ENCODE assay signal across 8 cellular contexts in the genomic region with DNA sequence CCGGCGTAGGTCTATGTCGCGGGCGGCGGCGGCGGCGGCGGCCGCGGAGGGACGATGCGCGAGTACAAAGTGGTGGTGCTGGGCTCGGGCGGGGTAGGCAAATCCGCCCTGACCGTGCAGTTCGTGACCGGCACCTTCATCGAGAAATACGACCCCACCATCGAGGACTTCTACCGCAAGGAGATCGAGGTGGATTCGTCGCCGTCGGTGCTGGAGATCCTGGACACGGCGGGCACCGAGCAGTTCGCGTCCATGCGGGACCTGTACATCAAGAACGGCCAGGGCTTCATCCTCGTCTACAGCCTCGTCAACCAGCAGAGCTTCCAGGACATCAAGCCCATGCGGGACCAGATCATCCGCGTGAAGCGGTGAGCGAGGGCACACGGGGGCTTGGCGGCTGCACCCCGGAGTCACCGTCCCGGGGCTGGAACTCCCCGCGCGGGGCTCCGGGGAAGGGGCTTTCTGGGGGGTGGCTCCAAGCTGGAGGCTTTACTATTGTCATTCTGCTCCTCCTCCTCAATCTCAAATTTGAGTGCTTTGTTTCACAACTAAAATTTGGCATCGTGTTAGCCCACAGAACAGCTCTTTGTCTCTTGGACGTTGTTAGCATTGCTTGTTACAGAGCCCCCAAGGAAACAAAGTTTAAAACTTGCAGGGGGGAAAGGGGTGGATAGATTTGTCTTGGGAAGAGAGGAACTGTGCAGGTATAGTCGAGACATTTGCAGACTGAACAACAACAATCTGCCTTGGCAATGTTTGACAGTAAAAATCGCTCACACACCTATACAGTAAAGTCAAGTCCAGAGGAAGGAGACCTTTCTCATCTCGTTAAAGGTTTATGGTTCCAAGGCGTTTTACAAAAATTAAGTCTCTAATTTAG. TPM values are rescaled to one million over a fixed set of nuclear protein-coding genes. Genes with fewer than 3 reads are reported as not detected.
DNase-seq lines count a peak whose midpoint lies in the region; ATAC-seq and TF ChIP-seq lines count a peak whose summit lies in the region.

No MANE protein-coding gene starts in this region.

- H4K8ac ChIP-seq in trophoblast cell (ENCODE audit: low read depth, low read length) = peak overlapping the region; percentile 2

- H3K9me3 ChIP-seq in OCI-LY3 (ENCODE audit: insufficient read depth, low read length) = no peaks in the 10 kb centered on the region
- no peaks in the 10 kb centered on the region for H3K9me3 ChIP-seq in trophoblast cell (ENCODE audit: insufficient read depth, low read depth, low read length)

- DNase-seq in GM06990 (ENCODE audit: extremely low read depth, insufficient read length) (peak; percentile 76), head of caudate nucleus (peak in 41 of 42 donors; percentile 15 to 73 (median 45)), trophoblast cell (peak; percentile 6 to 57), type B pancreatic cell (ENCODE audit: extremely low spot score, unreplicated experiment) (peak; percentile 72), NCI-H187 treated with DMSO at 0.1 percent for 48 hours (lab: John Stamatoyannopoulos, UW) (no peak)
- peak; percentile 12 for DNase-seq in activated gamma-delta T cell treated with anti-CD3 and anti-CD28 coated beads, Interleukin-2, amount 50 U/mL, for 16 hours (ENCODE audit: low read depth)

- peak overlapping the region; percentile 72 for H4K91ac ChIP-seq in trophoblast cell (ENCODE audit: low read depth, low read length)

- H3K4me3 Mint-ChIP-seq in type B pancreatic cell = peak overlapping the region; percentile 99

- H3K79me2 ChIP-seq in OCI-LY3 (ENCODE audit: low read length) = peaks cover 35% of the 10 kb centered on the region
- peaks cover 6% of the 10 kb centered on the region for H3K79me2 ChIP-seq in trophoblast cell (ENCODE audit: control insufficient read depth, insufficient read depth, low read length, poor library complexity)

- H3K18ac ChIP-seq in trophoblast cell (ENCODE audit: low read length) = peak overlapping the region; percentile 3

- H3K79me1 ChIP-seq in trophoblast cell (ENCODE audit: low read length) = peaks cover 7% of the 10 kb centered on the region

- no peak overlapping the region for H3K23ac ChIP-seq in trophoblast cell (ENCODE audit: low read length)

- no peaks in the 10 kb centered on the region for H3K36me3 ChIP-seq in GM06990 (ENCODE audit: control insufficient read depth, insufficient read depth, low read length)
- H3K36me3 ChIP-seq in OCI-LY3 (replicated peaks; ENCODE audit: low read depth, low read length) = peaks cover 18% of the 10 kb centered on the region
- no peaks in the 10 kb centered on the region for H3K36me3 ChIP-seq in trophoblast cell (ENCODE audit: control insufficient read depth in 1 of 2, insufficient read depth in 2 of 2, low read length in 2 of 2)

- no peak overlapping the region for H2BK120ac ChIP-seq in trophoblast cell (ENCODE audit: insufficient read depth, low read length, poor library complexity)

- H2BK5ac ChIP-seq in trophoblast cell (ENCODE audit: low read depth, low read length, poor library complexity) = no peak overlapping the region

- peaks cover 24% of the 10 kb centered on the region for H4K20me1 ChIP-seq in OCI-LY3 (ENCODE audit: insufficient read depth, low read length)

- intact Hi-C loops in head of caudate nucleus (cut with DNase I) = loop anchor here (5.0 kb wide), 3 partner anchors 67 to 322 kb away; a partner anchor contains a TSS

- H3K36me3 Mint-ChIP-seq in type B pancreatic cell = peaks cover 5% of the 10 kb centered on the region

- peak overlapping the region; percentile 5 for H3K14ac ChIP-seq in trophoblast cell (ENCODE audit: low read length)

- peak overlapping the region; percentile 94 for H3K27ac Mint-ChIP-seq in type B pancreatic cell

- peak overlapping the region; percentile 1 for H3K4ac ChIP-seq in trophoblast cell (ENCODE audit: low read depth, low read length)

- H4K12ac ChIP-seq in trophoblast cell (ENCODE audit: low read depth, low read length) = no peak overlapping the region

- H3K4me1 ChIP-seq in OCI-LY3 (ENCODE audit: low read length) (peaks cover 20% of the 10 kb centered on the region), trophoblast cell (ENCODE audit: control insufficient read depth in 1 of 2, insufficient read depth in 2 of 2, low read length in 2 of 2) (no peaks in the 10 kb centered on the region)

- no peaks in the 10 kb centered on the region for H3K27me3 Mint-ChIP-seq in type B pancreatic cell

- H3K9me3 Mint-ChIP-seq in type B pancreatic cell = no peaks in the 10 kb centered on the region

- H3K4me2 ChIP-seq in OCI-LY3 (ENCODE audit: low read length) = peak overlapping the region; percentile 96
- H3K4me2 ChIP-seq in trophoblast cell (ENCODE audit: low read length) = peak overlapping the region; percentile 88

- no CpG with 5 or more reads among the region's 59 CpGs for WGBS in trophoblast cell (ENCODE audit: extremely low coverage, insufficient coverage, insufficient read length)

- H3K4me3 ChIP-seq in GM06990 (replicated peaks; ENCODE audit: low read depth, low read length) (peak overlapping the region; percentile 67), OCI-LY3 (ENCODE audit: low read length) (peak overlapping the region; percentile 98), trophoblast cell (ENCODE audit: low read depth, low read length) (peak overlapping the region; percentile 90)

- H2AFZ ChIP-seq in OCI-LY3 (ENCODE audit: low read depth, low read length) (0 out of 2 replicates have a peak overlapping the region, but pooled peaks have one; percentile 58), trophoblast cell (ENCODE audit: insufficient read depth, low read length, poor library complexity) (peak overlapping the region; percentile 7)

- H2AK5ac ChIP-seq in trophoblast cell (ENCODE audit: low read length) = no peak overlapping the region

- peak; percentile 2 for ATAC-seq in HG02798 (IDR thresholded peaks at IDR 0.05; ENCODE audit: poor library complexity, unreplicated experiment)

- H3K9ac ChIP-seq in OCI-LY3 (ENCODE audit: low read length) = peak overlapping the region; percentile 82
- H3K9ac ChIP-seq in trophoblast cell (ENCODE audit: low read length) = peak overlapping the region; percentile 78

- TF ChIP-seq CTCF in GM06990 (IDR thresholded peaks at IDR 0.05; ENCODE audit: insufficient read depth, low read length, poor library complexity, severe bottlenecking) (no peak), OCI-LY3 (IDR thresholded peaks at IDR 0.05; ENCODE audit: low read depth, low read length) (no peak), type B pancreatic cell (conservative IDR thresholded peaks at IDR 0.05) (no peak)

- peaks cover 20% of the 10 kb centered on the region for H3K4me1 Mint-ChIP-seq in type B pancreatic cell (ENCODE audit: unreplicated experiment)

- H3K27ac ChIP-seq in OCI-LY3 (ENCODE audit: low read length) = peak overlapping the region; percentile 24
- H3K27ac ChIP-seq in trophoblast cell (ENCODE audit: low read depth, low read length) = peak overlapping the region; percentile 87

- H3K27me3 ChIP-seq in GM06990 (replicated peaks; ENCODE audit: control insufficient read depth, insufficient read depth, low read length) (no peaks in the 10 kb centered on the region), OCI-LY3 (ENCODE audit: low read depth, low read length) (no peaks in the 10 kb centered on the region), trophoblast cell (ENCODE audit: insufficient read depth, low read length) (no peaks in the 10 kb centered on the region)

- H2BK12ac ChIP-seq in trophoblast cell (ENCODE audit: low read length) = no peak overlapping the region

RNA-seq across cellular contexts. Expression of a gene that starts 0.7 kb away (rescaled TPM):
- 20.2 TPM in 2 replicates for polyA plus RNA-seq in trophoblast cell (2013)
- total RNA-seq in type B pancreatic cell (ENCODE audit: low replicate concordance) = 29.7 and 37.5 TPM in 2 replicates
